Comparison of ENCODE assay signal across 8 cellular contexts in genomic region chr3:187616307-187616939, GRCh38. TPM values are rescaled to one million over a fixed set of nuclear protein-coding genes. Genes with fewer than 3 reads are reported as not detected.
DNase-seq lines count a peak whose midpoint lies in the region; ATAC-seq and TF ChIP-seq lines count a peak whose summit lies in the region.

No MANE protein-coding gene starts in this region.

- H3K4me1 ChIP-seq in lung (ENCODE audit: control insufficient read depth in 2 of 2, insufficient read depth in 2 of 2, low read length in 2 of 2) = no peaks in the 10 kb centered on the region

- no peak overlapping the region for H3K4me3 ChIP-seq in lung

- POLR2A ChIA-PET in WTC11 (lab: Charles Lee) = no interaction called here

- no peaks in the 10 kb centered on the region for H3K27me3 ChIP-seq in lung (ENCODE audit: control insufficient read depth, insufficient read depth)

- 57 to 59% methylated on average over 4 of the region's 4 CpGs for WGBS in lung, 2 donors

- no peaks in the 10 kb centered on the region for H3K9me3 ChIP-seq in lung (ENCODE audit: control insufficient read depth in 2 of 2, insufficient read depth in 1 of 2, low read length in 1 of 2)

- ATAC-seq in WTC11 (peak; percentile 67), lung (ENCODE audit: insufficient read depth, low FRiP score) (no peak), GM18498 (IDR thresholded peaks at IDR 0.05; ENCODE audit: unreplicated experiment) (no peak)

- H3K27ac Mint-ChIP-seq in HFFc6 (no peak overlapping the region), WTC11 (no peak overlapping the region)

- DNase-seq in EL (peak; percentile 63), HFFc6 (peak; percentile 57), NCI-H2107 (lab: John Stamatoyannopoulos, UW) (peak; percentile 46), WTC11 (ENCODE audit: low spot score) (peak; percentile 62), cerebellum (ENCODE audit: low spot score) (peak; percentile 8), lung (ENCODE audit: low spot score) (peak; percentile 51)
- DNase-seq in stimulated activated CD8-positive, alpha-beta memory T cell treated with anti-CD3 and anti-CD28 coated beads, Interleukin-7, amount 100 ng/mL, for 48 hours (ENCODE audit: extremely low read depth in 1 of 2, low read depth in 1 of 2) = peak; percentile 13 to 39

- TF ChIP-seq CTCF in HFFc6 (IDR thresholded peaks at IDR 0.05) (peak; percentile 92), WTC11 (IDR thresholded peaks at IDR 0.05) (peak; percentile 69), lung (IDR thresholded peaks at IDR 0.05; ENCODE audit: control extremely low read depth, extremely low read depth) (peak; percentile 51)

- no peaks in the 10 kb centered on the region for H3K9me3 Mint-ChIP-seq in HFFc6
- H3K9me3 Mint-ChIP-seq in WTC11 = no peaks in the 10 kb centered on the region

- no peak overlapping the region for H3K27ac ChIP-seq in lung (ENCODE audit: low read depth in 1 of 2, low read length in 1 of 2)

- H3K27me3 Mint-ChIP-seq in HFFc6 (ENCODE audit: insufficient read depth) = peaks cover 3% of the 10 kb centered on the region
- H3K27me3 Mint-ChIP-seq in WTC11 (ENCODE audit: low read depth) = peaks cover 96% of the 10 kb centered on the region

- H3K36me3 Mint-ChIP-seq in HFFc6 (ENCODE audit: low read depth) = no peaks in the 10 kb centered on the region
- no peaks in the 10 kb centered on the region for H3K36me3 Mint-ChIP-seq in WTC11

- H3K4me1 Mint-ChIP-seq in HFFc6 (ENCODE audit: low read depth) (peaks cover 1% of the 10 kb centered on the region), WTC11 (peaks cover 57% of the 10 kb centered on the region)

- CTCF ChIA-PET in WTC11 (lab: Charles Lee) = interaction anchor here (0.6 to 3.9 kb wide), 16 partner anchors 7 to 396 kb away, joined by 3 to 57 read pairs (median 4); partner anchors contain the start of gene SST

- H3K4me3 Mint-ChIP-seq in HFFc6 (no peak overlapping the region), WTC11 (no peak overlapping the region)

- no peaks in the 10 kb centered on the region for H3K36me3 ChIP-seq in lung (ENCODE audit: control insufficient read depth in 2 of 2, insufficient read depth in 2 of 2, low read length in 2 of 2)

TF ChIP-seq in WTC11, 78 proteins besides CTCF, POLR2A, EP300 and RAD21 (continues in another document):
- no peak for TF ChIP-seq RORB (CRISPR knock-in tag; IDR thresholded peaks at IDR 0.05)
- TF ChIP-seq FOXP1 (CRISPR knock-in tag; IDR thresholded peaks at IDR 0.05; ENCODE audit: borderline replicate concordance) = no peak
- TF ChIP-seq AR (CRISPR knock-in tag; IDR thresholded peaks at IDR 0.05) = no peak
- TF ChIP-seq, protein P1, sequence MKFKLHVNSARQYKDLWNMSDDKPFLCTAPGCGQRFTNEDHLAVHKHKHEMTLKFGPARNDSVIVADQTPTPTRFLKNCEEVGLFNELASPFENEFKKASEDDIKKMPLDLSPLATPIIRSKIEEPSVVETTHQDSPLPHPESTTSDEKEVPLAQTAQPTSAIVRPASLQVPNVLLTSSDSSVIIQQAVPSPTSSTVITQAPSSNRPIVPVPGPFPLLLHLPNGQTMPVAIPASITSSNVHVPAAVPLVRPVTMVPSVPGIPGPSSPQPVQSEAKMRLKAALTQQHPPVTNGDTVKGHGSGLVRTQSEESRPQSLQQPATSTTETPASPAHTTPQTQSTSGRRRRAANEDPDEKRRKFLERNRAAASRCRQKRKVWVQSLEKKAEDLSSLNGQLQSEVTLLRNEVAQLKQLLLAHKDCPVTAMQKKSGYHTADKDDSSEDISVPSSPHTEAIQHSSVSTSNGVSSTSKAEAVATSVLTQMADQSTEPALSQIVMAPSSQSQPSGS (CRISPR knock-in tag; IDR thresholded peaks at IDR 0.05; ENCODE audit: borderline replicate concordance, low read depth) = no peak
- TF ChIP-seq JAZF1 (CRISPR knock-in tag; IDR thresholded peaks at IDR 0.05) = no peak
- no peak for TF ChIP-seq ESRRA (CRISPR knock-in tag; IDR thresholded peaks at IDR 0.05; ENCODE audit: borderline replicate concordance)
- no peak for TF ChIP-seq GTF2I (CRISPR knock-in tag; conservative IDR thresholded peaks at IDR 0.05)
- no peak for TF ChIP-seq SP1 (CRISPR knock-in tag; conservative IDR thresholded peaks at IDR 0.05)
- TF ChIP-seq ERG (CRISPR knock-in tag; IDR thresholded peaks at IDR 0.05) = no peak
- no peak for TF ChIP-seq IRF1 (CRISPR knock-in tag; IDR thresholded peaks at IDR 0.05)
- TF ChIP-seq, protein P2, sequence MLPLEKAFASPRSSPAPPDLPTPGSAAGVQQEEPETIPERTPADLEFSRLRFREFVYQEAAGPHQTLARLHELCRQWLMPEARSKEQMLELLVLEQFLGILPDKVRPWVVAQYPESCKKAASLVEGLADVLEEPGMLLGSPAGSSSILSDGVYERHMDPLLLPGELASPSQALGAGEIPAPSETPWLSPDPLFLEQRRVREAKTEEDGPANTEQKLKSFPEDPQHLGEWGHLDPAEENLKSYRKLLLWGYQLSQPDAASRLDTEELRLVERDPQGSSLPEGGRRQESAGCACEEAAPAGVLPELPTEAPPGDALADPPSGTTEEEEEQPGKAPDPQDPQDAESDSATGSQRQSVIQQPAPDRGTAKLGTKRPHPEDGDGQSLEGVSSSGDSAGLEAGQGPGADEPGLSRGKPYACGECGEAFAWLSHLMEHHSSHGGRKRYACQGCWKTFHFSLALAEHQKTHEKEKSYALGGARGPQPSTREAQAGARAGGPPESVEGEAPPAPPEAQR (CRISPR knock-in tag; IDR thresholded peaks at IDR 0.05) = no peak
- TF ChIP-seq, protein P3, sequence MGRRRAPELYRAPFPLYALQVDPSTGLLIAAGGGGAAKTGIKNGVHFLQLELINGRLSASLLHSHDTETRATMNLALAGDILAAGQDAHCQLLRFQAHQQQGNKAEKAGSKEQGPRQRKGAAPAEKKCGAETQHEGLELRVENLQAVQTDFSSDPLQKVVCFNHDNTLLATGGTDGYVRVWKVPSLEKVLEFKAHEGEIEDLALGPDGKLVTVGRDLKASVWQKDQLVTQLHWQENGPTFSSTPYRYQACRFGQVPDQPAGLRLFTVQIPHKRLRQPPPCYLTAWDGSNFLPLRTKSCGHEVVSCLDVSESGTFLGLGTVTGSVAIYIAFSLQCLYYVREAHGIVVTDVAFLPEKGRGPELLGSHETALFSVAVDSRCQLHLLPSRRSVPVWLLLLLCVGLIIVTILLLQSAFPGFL (CRISPR knock-in tag; IDR thresholded peaks at IDR 0.05; ENCODE audit: borderline replicate concordance) = no peak
- no peak for TF ChIP-seq ATF1 (CRISPR knock-in tag; IDR thresholded peaks at IDR 0.05)
- no peak for TF ChIP-seq NR2C2 (CRISPR knock-in tag; IDR thresholded peaks at IDR 0.05)
- TF ChIP-seq ZNF138 (CRISPR knock-in tag; conservative IDR thresholded peaks at IDR 0.05) = no peak
- TF ChIP-seq GABPB1 (CRISPR knock-in tag; IDR thresholded peaks at IDR 0.05) = no peak
- no peak for TF ChIP-seq ZBTB21 (CRISPR knock-in tag; IDR thresholded peaks at IDR 0.05; ENCODE audit: borderline replicate concordance)
- no peak for TF ChIP-seq TP53 (CRISPR knock-in tag; IDR thresholded peaks at IDR 0.05)

RNA-seq across cellular contexts. Expression of gene SST, which starts 53.8 kb away (rescaled TPM):
- not detected for total RNA-seq in HFFc6 (2021; fragmentation: NEBNext Ultra II Directional; extraction: Animal tissue kit (Norgen Biotek cat#: 25700))
- total RNA-seq in WTC11 (2021) (0.32 to 0.70 TPM in 2 of 3 replicates, not detected in the other), cerebellum (10.0 TPM), lung (1 to 10 TPM in 1 of 2 donors, not detected in 1; 3.0 TPM)
- under 1 TPM; 0.24 to 0.27 TPM for polyA plus RNA-seq in lung

Comparison
In these comparisons a context has a peak if more than half of its experiments do, and no peak if none do; other contexts are left out.
1. DNase-seq: peak in every context shown above with its lines; median percentile 63 in EL; 62 in WTC11; 57 in HFFc6; 51 in lung; 46 in NCI-H2107; 26 in stimulated activated CD8-positive, alpha-beta memory T cell treated with anti-CD3 and anti-CD28 coated beads, Interleukin-7, amount 100 ng/mL, for 48 hours; 8 in cerebellum.